Comparison of ENCODE assay signal across 24 cellular contexts in genomic region chr16:50227120-50227519, GRCh38. TPM values are rescaled to one million over a fixed set of nuclear protein-coding genes. Genes with fewer than 3 reads are reported as not detected.
DNase-seq lines count a peak whose midpoint lies in the region; ATAC-seq lines count a peak whose summit lies in the region.
"Had no signal": no experiment of that assay in that cellular context is flagged by ENCODE, and none has a peak within 500 bp of the region (broad histone marks: within the 10 kb centered on the region; RNA-seq: fewer than 3 reads in every experiment).

No MANE protein-coding gene starts in this region.

- H3K27me3 Mint-ChIP-seq in activated T-cell treated with anti-CD3 and anti-CD28 coated beads, Interleukin-2, amount 50 U/mL, for 24 hours = no peaks in the 10 kb centered on the region
- H3K27me3 Mint-ChIP-seq in stimulated activated naive CD8-positive, alpha-beta T cell treated with anti-CD3 and anti-CD28 coated beads, Interleukin-15, Interleukin-2, amounts not matched to agents 100 ng/mL and 50 ng/mL, for 24 hours = no peaks in the 10 kb centered on the region
- H3K27me3 Mint-ChIP-seq in immature natural killer cell (ENCODE audit: low read depth in 3 of 3) = peaks cover 4% of the 10 kb centered on the region in 3 donors
- H3K27me3 Mint-ChIP-seq: CD8-positive, alpha-beta memory T cell had no signal

- no peaks in the 10 kb centered on the region for H3K9me3 ChIP-seq in aorta (ENCODE audit: control insufficient read depth, low read length)

- ATAC-seq in stimulated activated naive CD8-positive, alpha-beta T cell treated with anti-CD3 and anti-CD28 coated beads, Interleukin-15, Interleukin-2, amounts not matched to agents 100 U/mL and 50 U/mL, for 24 hours = no peak
- no peak for ATAC-seq in HG02852 (IDR thresholded peaks at IDR 0.05; ENCODE audit: unreplicated experiment)
- ATAC-seq in aorta (ENCODE audit: low FRiP score) = no peak
- ATAC-seq: GM23338, Panc1 had no signal

- DNase-seq in activated T-cell treated with anti-CD3 and anti-CD28 coated beads, Interleukin-2, amount 50 U/mL, for 24 hours = no peak
- DNase-seq in activated T-cell treated with anti-CD3 and anti-CD28 coated beads, Interleukin-2, amount 50 U/mL, for 1 hour = no peak
- no peak for DNase-seq in stimulated activated naive CD8-positive, alpha-beta T cell treated with anti-CD3 and anti-CD28 coated beads, Interleukin-15, Interleukin-2, amounts not matched to agents 100 U/mL and 50 U/mL, for 24 hours
- DNase-seq in immature natural killer cell = no peak
- no peak for DNase-seq in aorta
- no peak for DNase-seq in cerebellar cortex (ENCODE audit: low spot score)
- DNase-seq: CD8-positive, alpha-beta memory T cell; GDM1; HCEC 1CT; KG1; NCI-H1105; NCI-H146; NCI-H2029 treated with DMSO at 0.1 percent for 48 hours; NCI-H2171; NCI-H345; NCI-H524; NCI-H774; NK-92 treated with Interleukin-12 subunit alpha and Interleukin-12 subunit beta, amount 100 ng/mL, for 24 hours had no signal

- peaks cover 88% of the 10 kb centered on the region for H3K36me3 Mint-ChIP-seq in activated T-cell treated with anti-CD3 and anti-CD28 coated beads, Interleukin-2, amount 50 U/mL, for 24 hours (ENCODE audit: low read depth)
- peaks cover 37% of the 10 kb centered on the region for H3K36me3 Mint-ChIP-seq in stimulated activated naive CD8-positive, alpha-beta T cell treated with anti-CD3 and anti-CD28 coated beads, Interleukin-15, Interleukin-2, amounts not matched to agents 100 ng/mL and 50 ng/mL, for 24 hours (ENCODE audit: low read depth)
- H3K36me3 Mint-ChIP-seq in immature natural killer cell = peaks cover 30 to 40% (median 33%) of the 10 kb centered on the region in 3 donors

- no peak overlapping the region for H3K4me3 ChIP-seq in aorta (ENCODE audit: low read length in 2 of 2)
- H3K4me3 ChIP-seq: GM23338 had no signal

- no peak overlapping the region for H3K27ac ChIP-seq in aorta (ENCODE audit: low read depth in 1 of 2, low read length in 2 of 2)
- H3K27ac ChIP-seq: C4-2B, HL-60 had no signal

- WGBS in aorta, 2 donors = 78 to 82% methylated on average over 3 of the region's 3 CpGs

- no peaks in the 10 kb centered on the region for H3K27me3 ChIP-seq in aorta (ENCODE audit: control insufficient read depth in 1 of 2, insufficient read depth in 2 of 2, low read length in 1 of 2)

- H3K4me1 ChIP-seq in aorta (ENCODE audit: control insufficient read depth in 1 of 2, insufficient read depth in 2 of 2, low read length in 2 of 2) = no peaks in the 10 kb centered on the region

- H3K27ac Mint-ChIP-seq in activated T-cell treated with anti-CD3 and anti-CD28 coated beads, Interleukin-2, amount 50 U/mL, for 24 hours = peak overlapping the region; percentile 69
- peak overlapping the region; percentile 36 for H3K27ac Mint-ChIP-seq in stimulated activated naive CD8-positive, alpha-beta T cell treated with anti-CD3 and anti-CD28 coated beads, Interleukin-15, Interleukin-2, amounts not matched to agents 100 ng/mL and 50 ng/mL, for 24 hours
- H3K27ac Mint-ChIP-seq in immature natural killer cell = peak overlapping the region; percentile 18 to 85 (median 64)
- H3K27ac Mint-ChIP-seq: CD8-positive, alpha-beta memory T cell; GM23338 had no signal

- peaks cover 3 to 11% of the 10 kb centered on the region in 2 donors for H3K36me3 ChIP-seq in aorta (ENCODE audit: control insufficient read depth in 1 of 2, insufficient read depth in 2 of 2, low read length in 1 of 2)

- H3K9me3 Mint-ChIP-seq in activated T-cell treated with anti-CD3 and anti-CD28 coated beads, Interleukin-2, amount 50 U/mL, for 24 hours = no peaks in the 10 kb centered on the region
- H3K9me3 Mint-ChIP-seq in stimulated activated naive CD8-positive, alpha-beta T cell treated with anti-CD3 and anti-CD28 coated beads, Interleukin-15, Interleukin-2, amounts not matched to agents 100 ng/mL and 50 ng/mL, for 24 hours = no peaks in the 10 kb centered on the region
- H3K9me3 Mint-ChIP-seq in immature natural killer cell = no peaks in the 10 kb centered on the region
- H3K9me3 Mint-ChIP-seq: CD8-positive, alpha-beta memory T cell; GM23338 had no signal

- H3K4me1 Mint-ChIP-seq in activated T-cell treated with anti-CD3 and anti-CD28 coated beads, Interleukin-2, amount 50 U/mL, for 24 hours (ENCODE audit: low read depth) = peaks cover 14% of the 10 kb centered on the region
- peaks cover 16% of the 10 kb centered on the region for H3K4me1 Mint-ChIP-seq in stimulated activated naive CD8-positive, alpha-beta T cell treated with anti-CD3 and anti-CD28 coated beads, Interleukin-15, Interleukin-2, amounts not matched to agents 100 ng/mL and 50 ng/mL, for 24 hours (ENCODE audit: low read depth)
- peaks cover 29 to 42% of the 10 kb centered on the region in 2 donors for H3K4me1 Mint-ChIP-seq in immature natural killer cell
- H3K4me1 Mint-ChIP-seq: CD8-positive, alpha-beta memory T cell; GM23338 had no signal

- intact Hi-C loops in aorta (cut with DNase I) = no loop called here

- H3K4me3 Mint-ChIP-seq in activated T-cell treated with anti-CD3 and anti-CD28 coated beads, Interleukin-2, amount 50 U/mL, for 24 hours = no peak overlapping the region
- H3K4me3 Mint-ChIP-seq in stimulated activated naive CD8-positive, alpha-beta T cell treated with anti-CD3 and anti-CD28 coated beads, Interleukin-15, Interleukin-2, amounts not matched to agents 100 ng/mL and 50 ng/mL, for 24 hours = no peak overlapping the region
- peak overlapping the region in 3 of 5 donors; percentile 0 to 53 (median 29) for H3K4me3 Mint-ChIP-seq in immature natural killer cell
- H3K4me3 Mint-ChIP-seq: CD8-positive, alpha-beta memory T cell; GM23338 had no signal

RNA-seq across cellular contexts. Expression of gene ADCY7, which starts 39.2 kb away (rescaled TPM):
- 100 to 1,000 TPM in 2 of 3 donors, 10 to 100 TPM in 1; 97.6 to 209 (median 108) TPM for polyA plus RNA-seq in immature natural killer cell
- 10 to 100 TPM; 32.7 to 75.8 TPM for total RNA-seq in aorta
- polyA plus RNA-seq in aorta = 1 to 10 TPM; 4.0 to 7.8 TPM

Comparison
In these comparisons a context has a peak if more than half of its experiments do, and no peak if none do; other contexts are left out.
1. H3K4me3 Mint-ChIP-seq: peak in immature natural killer cell (3 of 5); none in activated T-cell treated with anti-CD3 and anti-CD28 coated beads, Interleukin-2, amount 50 U/mL, for 24 hours (single experiment) and stimulated activated naive CD8-positive, alpha-beta T cell treated with anti-CD3 and anti-CD28 coated beads, Interleukin-15, Interleukin-2, amounts not matched to agents 100 ng/mL and 50 ng/mL, for 24 hours (single experiment).
2. RNA of gene ADCY7, which starts 39.2 kb away (polyA plus RNA-seq): 97.6 to 209 TPM in immature natural killer cell; 4.0 to 7.8 TPM in aorta; every median in the first group is over 10 times any median in the second.
3. Peak in every context shown above with its lines, with median percentiles within 50 percentile points of each other: H3K27ac Mint-ChIP-seq.